ENCODE assay signal across 8 cellular contexts in genomic region chr12:110846615-110847566, GRCh38.
A peak's percentile ranks its signal among the peaks of the same experiment; 100 is the strongest.
DNase-seq lines count a peak whose midpoint lies in the region; ATAC-seq and TF ChIP-seq lines count a peak whose summit lies in the region.

Gene CCDC63, plus strand, starts transcription at chr12:110846987. Its CDS starts 5,968 bp downstream, at chr12:110852955.

- H3K4me3 ChIP-seq in HFF-Myc (replicated peaks; ENCODE audit: low read depth, low read length): no peak within 1 kb of the TSS
- H3K4me3 ChIP-seq in effector memory CD4-positive, alpha-beta T cell (ENCODE audit: insufficient read depth, low read depth, low read length, poor library complexity, severe bottlenecking): peak within 1 kb of the TSS; percentile 59

- ATAC-seq in HG02884 (IDR thresholded peaks at IDR 0.05; ENCODE audit: unreplicated experiment): no peak
- ATAC-seq in GM19463 (IDR thresholded peaks at IDR 0.05; ENCODE audit: unreplicated experiment): no peak

- TF ChIP-seq CTCF in HFF-Myc (IDR thresholded peaks at IDR 0.05; ENCODE audit: low read depth, low read length, missing control alignments) (peak; percentile 41), VCaP (conservative IDR thresholded peaks at IDR 0.05) (peak; percentile 76)

- H3K27me3 ChIP-seq in effector memory CD4-positive, alpha-beta T cell (replicated peaks; ENCODE audit: control insufficient read depth, insufficient read depth, low read length, poor library complexity, severe bottlenecking): no peaks in the 10 kb centered on the region

- H3K27ac ChIP-seq in VCaP (no peak within 1 kb of the TSS), substantia nigra (ENCODE audit: low read depth, low read length, poor library complexity, severe bottlenecking) (no peak within 1 kb of the TSS)
- H3K27ac ChIP-seq in effector memory CD4-positive, alpha-beta T cell (ENCODE audit: insufficient read depth, low read length, poor library complexity, severe bottlenecking): no peak within 1 kb of the TSS

- H3K36me3 ChIP-seq in effector memory CD4-positive, alpha-beta T cell (ENCODE audit: control insufficient read depth, insufficient read depth, low read length): no peaks in the 10 kb centered on the region

- no peaks in the 10 kb centered on the region for H3K4me1 ChIP-seq in effector memory CD4-positive, alpha-beta T cell (ENCODE audit: control insufficient read depth, insufficient read depth, low read length, poor library complexity, severe bottlenecking)

- peak; percentile 34 for DNase-seq in Ammon's horn (ENCODE audit: low spot score)
- DNase-seq in HFF-Myc (ENCODE audit: extremely low read depth, low read depth): no peak
- no peak for DNase-seq in effector memory CD4-positive, alpha-beta T cell
- DNase-seq in medulla oblongata (ENCODE audit: extremely low spot score): peak; percentile 46
- DNase-seq in substantia nigra (lab: John Stamatoyannopoulos, UW): peak in 31 of 49 donors; percentile 1 to 52 (median 20)

- H3K9me3 ChIP-seq in effector memory CD4-positive, alpha-beta T cell (ENCODE audit: control insufficient read depth, low read length): no peaks in the 10 kb centered on the region

Comparison
In these comparisons a context has a peak if more than half of its experiments do, and no peak if none do; other contexts are left out.
1. DNase-seq: peak in Ammon's horn (single experiment), medulla oblongata (single experiment) and substantia nigra (31 of 49); none in HFF-Myc (single experiment) and effector memory CD4-positive, alpha-beta T cell (0 of 3).